In genomic region chr1:33099290-33100118, GRCh38 we compare ENCODE assay signal across 8 cellular contexts. TPM values are rescaled to one million over a fixed set of nuclear protein-coding genes. Genes with fewer than 3 reads are reported as not detected.
DNase-seq lines count a peak whose midpoint lies in the region; ATAC-seq and TF ChIP-seq lines count a peak whose summit lies in the region.

No MANE protein-coding gene starts in this region.

- no peak for TF ChIP-seq CTCF in A673 (conservative IDR thresholded peaks at IDR 0.05; ENCODE audit: low read depth, low read length)
- peak; percentile 74 for TF ChIP-seq CTCF in KMS-11 (conservative IDR thresholded peaks at IDR 0.05; ENCODE audit: low read depth, low read length)
- peak; percentile 67 for TF ChIP-seq CTCF in retinal pigment epithelial cell (conservative IDR thresholded peaks at IDR 0.05; ENCODE audit: low read depth, low read length)
- TF ChIP-seq CTCF in gastroesophageal sphincter (IDR thresholded peaks at IDR 0.05), result no peak

- peak; percentile 26 for DNase-seq in A673 (ENCODE audit: low spot score)
- peak; percentile 79 for DNase-seq in activated CD4-positive, alpha-beta T cell treated with anti-CD3 and anti-CD28 coated beads for 48 hours
- DNase-seq in ecto neural progenitor cell (ENCODE audit: low spot score), result peak; percentile 51
- peak; percentile 100 for DNase-seq in retinal pigment epithelial cell (ENCODE audit: low read depth)
- no peak for DNase-seq in NCI-H748 treated with DMSO at 0.1 percent for 48 hours (lab: John Stamatoyannopoulos, UW)

- H3K4me1 ChIP-seq in A673 (ENCODE audit: insufficient read depth, low read length, poor library complexity, severe bottlenecking) (no peaks in the 10 kb centered on the region), KMS-11 (ENCODE audit: low read depth, poor library complexity, severe bottlenecking) (peaks cover 39% of the 10 kb centered on the region), gastroesophageal sphincter (no peaks in the 10 kb centered on the region)

- CTCF ChIA-PET in A673 (lab: Charles Lee), result no interaction called here

- no peaks in the 10 kb centered on the region for H4K20me1 ChIP-seq in KMS-11 (ENCODE audit: insufficient read depth)

- BruUV-seq in A673 (replicated peaks; lab: Mats Ljungman, UMichigan), result no TSS peak

- H3K36me3 ChIP-seq in A673 (ENCODE audit: insufficient read depth, low read length, poor library complexity, severe bottlenecking) (no peaks in the 10 kb centered on the region), KMS-11 (ENCODE audit: insufficient read depth) (no peaks in the 10 kb centered on the region), gastroesophageal sphincter (peaks cover 0 to 42% of the 10 kb centered on the region in 2 donors)

- POLR2A ChIA-PET in A673 (lab: Charles Lee; ENCODE audit: low non-redundant PET), result no interaction called here

- H3K4me3 ChIP-seq in A673 (ENCODE audit: low read depth, low read length, poor library complexity, severe bottlenecking) (no peak overlapping the region), KMS-11 (IDR thresholded peaks at IDR 0.05; ENCODE audit: insufficient read depth, low read depth, low read length) (no peak overlapping the region), retinal pigment epithelial cell (ENCODE audit: low read length) (no peak overlapping the region), gastroesophageal sphincter (no peak overlapping the region)

- no peak for TF ChIP-seq POLR2A in gastroesophageal sphincter (IDR thresholded peaks at IDR 0.05)

- intact Hi-C loops in A673 (cut with micrococcal nuclease; ENCODE audit: unreplicated experiment), result no loop called here

- WGBS in gastroesophageal sphincter (ENCODE audit: low coverage in 1 of 2), 2 donors, result 63 to 78% methylated on average over 9 to 12 of the region's 13 CpGs

- H3K27ac ChIP-seq in A673 (ENCODE audit: low read depth, low read length, poor library complexity, severe bottlenecking) (no peak overlapping the region), KMS-11 (peak overlapping the region; percentile 82), gastroesophageal sphincter (no peak overlapping the region)

- H3K9ac ChIP-seq in KMS-11, result peak overlapping the region; percentile 26; the same call in 1 of the 2 replicates

- peak; percentile 75 for ATAC-seq in GM19395 (IDR thresholded peaks at IDR 0.05; ENCODE audit: unreplicated experiment)
- ATAC-seq in gastroesophageal sphincter, result no peak

- H3K9me3 ChIP-seq in A673 (ENCODE audit: low read depth, low read length, poor library complexity, severe bottlenecking) (no peaks in the 10 kb centered on the region), gastroesophageal sphincter (no peaks in the 10 kb centered on the region)

- H3K4me2 ChIP-seq in KMS-11, result peak overlapping the region; percentile 72

- H3K27me3 ChIP-seq in A673 (replicated peaks; ENCODE audit: insufficient read depth, low read depth, low read length, poor library complexity), result no peaks in the 10 kb centered on the region
- no peaks in the 10 kb centered on the region for H3K27me3 ChIP-seq in KMS-11 (ENCODE audit: insufficient read depth, low read depth)
- H3K27me3 ChIP-seq in gastroesophageal sphincter, result no peaks in the 10 kb centered on the region

- TF ChIP-seq EP300 in gastroesophageal sphincter (IDR thresholded peaks at IDR 0.05), result no peak

- no peaks in the 10 kb centered on the region for H3K79me2 ChIP-seq in KMS-11 (ENCODE audit: insufficient read depth, low read depth)

- H2AFZ ChIP-seq in KMS-11 (ENCODE audit: low read depth), result peak overlapping the region; percentile 41; the same call in 1 of the 2 replicates

RNA-seq across cellular contexts. Expression of gene AZIN2, which starts 18.6 kb away (rescaled TPM):
- total RNA-seq in A673 (2021) (3.6 and 4.6 TPM in 2 replicates), gastroesophageal sphincter (1 to 10 TPM in 3 of 4 donors, under 1 TPM in 1; 0.31 to 6.4 (median 2.8) TPM)

Comparison
In these comparisons a context has a peak if more than half of its experiments do, and no peak if none do; other contexts are left out.
1. CTCF ChIP-seq: peak in KMS-11 (single experiment) and retinal pigment epithelial cell (single experiment); none in A673 (single experiment) and gastroesophageal sphincter (0 of 4).